17 cellular contexts compared by ENCODE assay signal in genomic region chr12:88432536-88433462, GRCh38.
DNase-seq lines count a peak whose midpoint lies in the region; ATAC-seq and TF ChIP-seq lines count a peak whose summit lies in the region.
"Had no signal": no experiment of that assay in that cellular context is flagged by ENCODE, and none has a peak within 500 bp of the region (broad histone marks: within the 10 kb centered on the region; RNA-seq: fewer than 3 reads in every experiment).

No MANE protein-coding gene starts in this region.

- TF ChIP-seq CTCF in brain microvascular endothelial cell (IDR thresholded peaks at IDR 0.05; ENCODE audit: low read depth, low read length, missing control alignments): no peak
- TF ChIP-seq CTCF in testis (IDR thresholded peaks at IDR 0.05): no peak

- H3K36me3 Mint-ChIP-seq in T-helper 17 cell (ENCODE audit: low read depth): no peaks in the 10 kb centered on the region
- H3K36me3 Mint-ChIP-seq: naive B cell, T-cell had no signal

- in situ Hi-C loops in brain microvascular endothelial cell (cut with HindIII; ENCODE audit: low pct_ligation_motif_present, low sequenced_read_pairs): no loop called here

- H3K27ac Mint-ChIP-seq in T-helper 17 cell: no peak overlapping the region
- H3K27ac Mint-ChIP-seq: naive B cell, T-cell had no signal

- H3K27ac ChIP-seq in brain microvascular endothelial cell (peak overlapping the region; percentile 15), testis (no peak overlapping the region)
- H3K27ac ChIP-seq: gastrocnemius medialis had no signal

- H3K27me3 ChIP-seq in brain microvascular endothelial cell (replicated peaks) (no peaks in the 10 kb centered on the region), testis (no peaks in the 10 kb centered on the region)
- H3K27me3 ChIP-seq: gastrocnemius medialis had no signal

- no peaks in the 10 kb centered on the region for H3K27me3 Mint-ChIP-seq in T-helper 17 cell
- H3K27me3 Mint-ChIP-seq: naive B cell, T-cell had no signal

- H3K4me3 Mint-ChIP-seq in T-helper 17 cell: no peak overlapping the region
- H3K4me3 Mint-ChIP-seq: naive B cell, T-cell had no signal

- H3K36me3 ChIP-seq in brain microvascular endothelial cell (replicated peaks) (no peaks in the 10 kb centered on the region), testis (ENCODE audit: low read depth, missing control alignments) (no peaks in the 10 kb centered on the region)
- H3K36me3 ChIP-seq: gastrocnemius medialis had no signal

- H3K4me1 ChIP-seq in testis: no peaks in the 10 kb centered on the region
- H3K4me1 ChIP-seq: gastrocnemius medialis had no signal

- intact Hi-C loops in left ventricle myocardium superior (cut with micrococcal nuclease): no loop called here
- intact Hi-C loops in testis (cut with DNase I; ENCODE audit: low total_unique reads): no loop called here

- H3K4me3 ChIP-seq in brain microvascular endothelial cell (ENCODE audit: low read depth, low read length) (no peak overlapping the region), testis (no peak overlapping the region)
- H3K4me3 ChIP-seq: gastrocnemius medialis had no signal

- WGBS in testis, 2 donors: 69 to 73% methylated on average over 9 of the region's 9 CpGs

- TF ChIP-seq POLR2A in testis (IDR thresholded peaks at IDR 0.05): no peak

- DNase-seq in brain microvascular endothelial cell (no peak), left ventricle myocardium superior (no peak), testis (peak; percentile 36), T-helper 17 cell (no peak), D341Med (ENCODE audit: low spot score) (no peak)
- DNase-seq in stimulated activated CD4-positive, alpha-beta T cell treated with anti-CD3 and anti-CD28 coated beads, Interleukin-2, amount 100 ng/mL, for 48 hours: no peak
- DNase-seq: activated T-cell treated with anti-CD3 and anti-CD28 coated beads for 4 hours; gastrocnemius medialis; kidney; naive B cell; NCI-H146; NCI-H446 treated with DMSO at 0.1 percent for 48 hours; OCI-M1; stimulated activated CD4-positive, alpha-beta T cell treated with anti-CD3 and anti-CD28 coated beads, Interleukin-4, amount 100 ng/mL, for 24 hours; T-cell had no signal

- H3K9me3 ChIP-seq in testis (no peaks in the 10 kb centered on the region), T-helper 17 cell (ENCODE audit: control insufficient read depth, low read length, poor library complexity, severe bottlenecking) (no peaks in the 10 kb centered on the region)
- H3K9me3 ChIP-seq: gastrocnemius medialis had no signal

- ATAC-seq in HG02885 (IDR thresholded peaks at IDR 0.05; ENCODE audit: poor library complexity, unreplicated experiment) (peak; percentile 21), left ventricle myocardium superior (peak; percentile 88), T-helper 17 cell (no peak), GM18511 (IDR thresholded peaks at IDR 0.05; ENCODE audit: unreplicated experiment) (no peak)
- ATAC-seq: gastrocnemius medialis, T-cell had no signal

- no peaks in the 10 kb centered on the region for H3K4me1 Mint-ChIP-seq in T-helper 17 cell
- H3K4me1 Mint-ChIP-seq: naive B cell, T-cell had no signal

Comparison
In these comparisons a context has a peak if more than half of its experiments do, and no peak if none do; other contexts are left out.
1. ATAC-seq: peak in HG02885 (single experiment) and left ventricle myocardium superior (single experiment); none in T-helper 17 cell (single experiment) and GM18511 (single experiment).